Comparison of ENCODE assay signal across 2 cellular contexts in the genomic region with DNA sequence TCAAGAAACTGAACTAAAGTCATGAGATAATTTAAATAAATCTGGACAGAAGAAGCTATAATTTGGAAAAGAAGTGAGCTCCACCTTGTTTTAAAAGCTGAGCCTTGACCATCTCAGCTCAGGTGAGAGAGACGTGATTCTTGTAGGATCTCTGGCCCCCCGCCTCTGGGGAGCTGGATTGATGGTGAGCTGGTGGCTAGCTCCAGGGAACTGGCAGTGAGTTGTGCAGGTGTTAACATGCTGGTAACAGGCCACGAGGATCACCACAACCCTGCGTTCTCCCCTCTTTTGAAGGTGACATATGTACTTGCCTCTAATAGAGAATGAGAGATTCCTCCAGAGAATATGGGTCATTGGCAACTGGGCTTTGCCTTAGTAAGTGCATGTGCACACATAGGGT.
TF ChIP-seq lines count a peak whose summit lies in the region.

No MANE protein-coding gene starts in this region.

TF ChIP-seq in H1, 55 proteins besides CTCF, POLR2A, EP300 and RAD21 (continued from another document):
- TF ChIP-seq TAF7 (optimal IDR thresholded peaks at IDR 0.05; ENCODE audit: borderline replicate concordance, low read depth, low read length) = no peak
- no peak for TF ChIP-seq CTBP2 (IDR thresholded peaks at IDR 0.05; ENCODE audit: borderline replicate concordance, insufficient read depth, insufficient read length, low read length)
- TF ChIP-seq, protein P1, sequence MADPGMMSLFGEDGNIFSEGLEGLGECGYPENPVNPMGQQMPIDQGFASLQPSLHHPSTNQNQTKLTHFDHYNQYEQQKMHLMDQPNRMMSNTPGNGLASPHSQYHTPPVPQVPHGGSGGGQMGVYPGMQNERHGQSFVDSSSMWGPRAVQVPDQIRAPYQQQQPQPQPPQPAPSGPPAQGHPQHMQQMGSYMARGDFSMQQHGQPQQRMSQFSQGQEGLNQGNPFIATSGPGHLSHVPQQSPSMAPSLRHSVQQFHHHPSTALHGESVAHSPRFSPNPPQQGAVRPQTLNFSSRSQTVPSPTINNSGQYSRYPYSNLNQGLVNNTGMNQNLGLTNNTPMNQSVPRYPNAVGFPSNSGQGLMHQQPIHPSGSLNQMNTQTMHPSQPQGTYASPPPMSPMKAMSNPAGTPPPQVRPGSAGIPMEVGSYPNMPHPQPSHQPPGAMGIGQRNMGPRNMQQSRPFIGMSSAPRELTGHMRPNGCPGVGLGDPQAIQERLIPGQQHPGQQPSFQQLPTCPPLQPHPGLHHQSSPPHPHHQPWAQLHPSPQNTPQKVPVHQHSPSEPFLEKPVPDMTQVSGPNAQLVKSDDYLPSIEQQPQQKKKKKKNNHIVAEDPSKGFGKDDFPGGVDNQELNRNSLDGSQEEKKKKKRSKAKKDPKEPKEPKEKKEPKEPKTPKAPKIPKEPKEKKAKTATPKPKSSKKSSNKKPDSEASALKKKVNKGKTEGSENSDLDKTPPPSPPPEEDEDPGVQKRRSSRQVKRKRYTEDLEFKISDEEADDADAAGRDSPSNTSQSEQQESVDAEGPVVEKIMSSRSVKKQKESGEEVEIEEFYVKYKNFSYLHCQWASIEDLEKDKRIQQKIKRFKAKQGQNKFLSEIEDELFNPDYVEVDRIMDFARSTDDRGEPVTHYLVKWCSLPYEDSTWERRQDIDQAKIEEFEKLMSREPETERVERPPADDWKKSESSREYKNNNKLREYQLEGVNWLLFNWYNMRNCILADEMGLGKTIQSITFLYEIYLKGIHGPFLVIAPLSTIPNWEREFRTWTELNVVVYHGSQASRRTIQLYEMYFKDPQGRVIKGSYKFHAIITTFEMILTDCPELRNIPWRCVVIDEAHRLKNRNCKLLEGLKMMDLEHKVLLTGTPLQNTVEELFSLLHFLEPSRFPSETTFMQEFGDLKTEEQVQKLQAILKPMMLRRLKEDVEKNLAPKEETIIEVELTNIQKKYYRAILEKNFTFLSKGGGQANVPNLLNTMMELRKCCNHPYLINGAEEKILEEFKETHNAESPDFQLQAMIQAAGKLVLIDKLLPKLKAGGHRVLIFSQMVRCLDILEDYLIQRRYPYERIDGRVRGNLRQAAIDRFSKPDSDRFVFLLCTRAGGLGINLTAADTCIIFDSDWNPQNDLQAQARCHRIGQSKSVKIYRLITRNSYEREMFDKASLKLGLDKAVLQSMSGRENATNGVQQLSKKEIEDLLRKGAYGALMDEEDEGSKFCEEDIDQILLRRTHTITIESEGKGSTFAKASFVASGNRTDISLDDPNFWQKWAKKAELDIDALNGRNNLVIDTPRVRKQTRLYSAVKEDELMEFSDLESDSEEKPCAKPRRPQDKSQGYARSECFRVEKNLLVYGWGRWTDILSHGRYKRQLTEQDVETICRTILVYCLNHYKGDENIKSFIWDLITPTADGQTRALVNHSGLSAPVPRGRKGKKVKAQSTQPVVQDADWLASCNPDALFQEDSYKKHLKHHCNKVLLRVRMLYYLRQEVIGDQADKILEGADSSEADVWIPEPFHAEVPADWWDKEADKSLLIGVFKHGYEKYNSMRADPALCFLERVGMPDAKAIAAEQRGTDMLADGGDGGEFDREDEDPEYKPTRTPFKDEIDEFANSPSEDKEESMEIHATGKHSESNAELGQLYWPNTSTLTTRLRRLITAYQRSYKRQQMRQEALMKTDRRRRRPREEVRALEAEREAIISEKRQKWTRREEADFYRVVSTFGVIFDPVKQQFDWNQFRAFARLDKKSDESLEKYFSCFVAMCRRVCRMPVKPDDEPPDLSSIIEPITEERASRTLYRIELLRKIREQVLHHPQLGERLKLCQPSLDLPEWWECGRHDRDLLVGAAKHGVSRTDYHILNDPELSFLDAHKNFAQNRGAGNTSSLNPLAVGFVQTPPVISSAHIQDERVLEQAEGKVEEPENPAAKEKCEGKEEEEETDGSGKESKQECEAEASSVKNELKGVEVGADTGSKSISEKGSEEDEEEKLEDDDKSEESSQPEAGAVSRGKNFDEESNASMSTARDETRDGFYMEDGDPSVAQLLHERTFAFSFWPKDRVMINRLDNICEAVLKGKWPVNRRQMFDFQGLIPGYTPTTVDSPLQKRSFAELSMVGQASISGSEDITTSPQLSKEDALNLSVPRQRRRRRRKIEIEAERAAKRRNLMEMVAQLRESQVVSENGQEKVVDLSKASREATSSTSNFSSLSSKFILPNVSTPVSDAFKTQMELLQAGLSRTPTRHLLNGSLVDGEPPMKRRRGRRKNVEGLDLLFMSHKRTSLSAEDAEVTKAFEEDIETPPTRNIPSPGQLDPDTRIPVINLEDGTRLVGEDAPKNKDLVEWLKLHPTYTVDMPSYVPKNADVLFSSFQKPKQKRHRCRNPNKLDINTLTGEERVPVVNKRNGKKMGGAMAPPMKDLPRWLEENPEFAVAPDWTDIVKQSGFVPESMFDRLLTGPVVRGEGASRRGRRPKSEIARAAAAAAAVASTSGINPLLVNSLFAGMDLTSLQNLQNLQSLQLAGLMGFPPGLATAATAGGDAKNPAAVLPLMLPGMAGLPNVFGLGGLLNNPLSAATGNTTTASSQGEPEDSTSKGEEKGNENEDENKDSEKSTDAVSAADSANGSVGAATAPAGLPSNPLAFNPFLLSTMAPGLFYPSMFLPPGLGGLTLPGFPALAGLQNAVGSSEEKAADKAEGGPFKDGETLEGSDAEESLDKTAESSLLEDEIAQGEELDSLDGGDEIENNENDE (IDR thresholded peaks at IDR 0.05; ENCODE audit: insufficient replicate concordance, low read length) = no peak
- TF ChIP-seq PHF8 (conservative IDR thresholded peaks at IDR 0.05; ENCODE audit: low read depth, low read length) = no peak
- TF ChIP-seq FOSL1 (IDR thresholded peaks at IDR 0.05; ENCODE audit: insufficient read depth, low read depth, low read length) = no peak
- no peak for TF ChIP-seq SP4 (IDR thresholded peaks at IDR 0.05; ENCODE audit: low read length)
- TF ChIP-seq SUZ12 (IDR thresholded peaks at IDR 0.05; ENCODE audit: low read length) = no peak
- TF ChIP-seq TEAD4 (IDR thresholded peaks at IDR 0.05; ENCODE audit: low read depth, low read length) = no peak
- no peak for TF ChIP-seq RXRA (IDR thresholded peaks at IDR 0.05; ENCODE audit: insufficient read depth, low read depth, low read length)
- no peak for TF ChIP-seq SAP30 (IDR thresholded peaks at IDR 0.05; ENCODE audit: insufficient read depth, insufficient replicate concordance, low read length)
- no peak for TF ChIP-seq CHD1 (IDR thresholded peaks at IDR 0.05; ENCODE audit: low read depth, low read length)
- TF ChIP-seq CHD2 (IDR thresholded peaks at IDR 0.05; ENCODE audit: low read length) = no peak
- TF ChIP-seq NRF1 (IDR thresholded peaks at IDR 0.05; ENCODE audit: low read depth, low read length) = no peak
- no peak for TF ChIP-seq YY1 (IDR thresholded peaks at IDR 0.05; ENCODE audit: low read depth, low read length)

TF ChIP-seq in WTC11, 78 proteins besides CTCF, POLR2A, EP300 and RAD21 (continued from another document):
- no peak for TF ChIP-seq FOXP4 (CRISPR knock-in tag; IDR thresholded peaks at IDR 0.05)
- TF ChIP-seq, protein P2, sequence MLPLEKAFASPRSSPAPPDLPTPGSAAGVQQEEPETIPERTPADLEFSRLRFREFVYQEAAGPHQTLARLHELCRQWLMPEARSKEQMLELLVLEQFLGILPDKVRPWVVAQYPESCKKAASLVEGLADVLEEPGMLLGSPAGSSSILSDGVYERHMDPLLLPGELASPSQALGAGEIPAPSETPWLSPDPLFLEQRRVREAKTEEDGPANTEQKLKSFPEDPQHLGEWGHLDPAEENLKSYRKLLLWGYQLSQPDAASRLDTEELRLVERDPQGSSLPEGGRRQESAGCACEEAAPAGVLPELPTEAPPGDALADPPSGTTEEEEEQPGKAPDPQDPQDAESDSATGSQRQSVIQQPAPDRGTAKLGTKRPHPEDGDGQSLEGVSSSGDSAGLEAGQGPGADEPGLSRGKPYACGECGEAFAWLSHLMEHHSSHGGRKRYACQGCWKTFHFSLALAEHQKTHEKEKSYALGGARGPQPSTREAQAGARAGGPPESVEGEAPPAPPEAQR (CRISPR knock-in tag; IDR thresholded peaks at IDR 0.05) = no peak
- TF ChIP-seq, protein P3, sequence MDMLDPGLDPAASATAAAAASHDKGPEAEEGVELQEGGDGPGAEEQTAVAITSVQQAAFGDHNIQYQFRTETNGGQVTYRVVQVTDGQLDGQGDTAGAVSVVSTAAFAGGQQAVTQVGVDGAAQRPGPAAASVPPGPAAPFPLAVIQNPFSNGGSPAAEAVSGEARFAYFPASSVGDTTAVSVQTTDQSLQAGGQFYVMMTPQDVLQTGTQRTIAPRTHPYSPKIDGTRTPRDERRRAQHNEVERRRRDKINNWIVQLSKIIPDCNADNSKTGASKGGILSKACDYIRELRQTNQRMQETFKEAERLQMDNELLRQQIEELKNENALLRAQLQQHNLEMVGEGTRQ (CRISPR knock-in tag; IDR thresholded peaks at IDR 0.05) = no peak
- no peak for TF ChIP-seq TCF7 (CRISPR knock-in tag; IDR thresholded peaks at IDR 0.05; ENCODE audit: low read depth)
- TF ChIP-seq, protein P4, sequence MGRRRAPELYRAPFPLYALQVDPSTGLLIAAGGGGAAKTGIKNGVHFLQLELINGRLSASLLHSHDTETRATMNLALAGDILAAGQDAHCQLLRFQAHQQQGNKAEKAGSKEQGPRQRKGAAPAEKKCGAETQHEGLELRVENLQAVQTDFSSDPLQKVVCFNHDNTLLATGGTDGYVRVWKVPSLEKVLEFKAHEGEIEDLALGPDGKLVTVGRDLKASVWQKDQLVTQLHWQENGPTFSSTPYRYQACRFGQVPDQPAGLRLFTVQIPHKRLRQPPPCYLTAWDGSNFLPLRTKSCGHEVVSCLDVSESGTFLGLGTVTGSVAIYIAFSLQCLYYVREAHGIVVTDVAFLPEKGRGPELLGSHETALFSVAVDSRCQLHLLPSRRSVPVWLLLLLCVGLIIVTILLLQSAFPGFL (CRISPR knock-in tag; IDR thresholded peaks at IDR 0.05; ENCODE audit: borderline replicate concordance) = no peak
- no peak for TF ChIP-seq NFE2L1 (CRISPR knock-in tag; IDR thresholded peaks at IDR 0.05)
- TF ChIP-seq, protein P5, sequence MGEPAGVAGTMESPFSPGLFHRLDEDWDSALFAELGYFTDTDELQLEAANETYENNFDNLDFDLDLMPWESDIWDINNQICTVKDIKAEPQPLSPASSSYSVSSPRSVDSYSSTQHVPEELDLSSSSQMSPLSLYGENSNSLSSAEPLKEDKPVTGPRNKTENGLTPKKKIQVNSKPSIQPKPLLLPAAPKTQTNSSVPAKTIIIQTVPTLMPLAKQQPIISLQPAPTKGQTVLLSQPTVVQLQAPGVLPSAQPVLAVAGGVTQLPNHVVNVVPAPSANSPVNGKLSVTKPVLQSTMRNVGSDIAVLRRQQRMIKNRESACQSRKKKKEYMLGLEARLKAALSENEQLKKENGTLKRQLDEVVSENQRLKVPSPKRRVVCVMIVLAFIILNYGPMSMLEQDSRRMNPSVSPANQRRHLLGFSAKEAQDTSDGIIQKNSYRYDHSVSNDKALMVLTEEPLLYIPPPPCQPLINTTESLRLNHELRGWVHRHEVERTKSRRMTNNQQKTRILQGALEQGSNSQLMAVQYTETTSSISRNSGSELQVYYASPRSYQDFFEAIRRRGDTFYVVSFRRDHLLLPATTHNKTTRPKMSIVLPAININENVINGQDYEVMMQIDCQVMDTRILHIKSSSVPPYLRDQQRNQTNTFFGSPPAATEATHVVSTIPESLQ (CRISPR knock-in tag; IDR thresholded peaks at IDR 0.05) = no peak
- TF ChIP-seq USF1 (CRISPR knock-in tag; IDR thresholded peaks at IDR 0.05) = no peak
- TF ChIP-seq AR (CRISPR knock-in tag; IDR thresholded peaks at IDR 0.05) = no peak
- no peak for TF ChIP-seq KAT7 (CRISPR knock-in tag; IDR thresholded peaks at IDR 0.05; ENCODE audit: borderline replicate concordance)
- TF ChIP-seq JAZF1 (CRISPR knock-in tag; IDR thresholded peaks at IDR 0.05) = no peak
- TF ChIP-seq ZNF138 (CRISPR knock-in tag; conservative IDR thresholded peaks at IDR 0.05) = no peak
- TF ChIP-seq TEAD1 (CRISPR knock-in tag; IDR thresholded peaks at IDR 0.05) = no peak
- TF ChIP-seq NR3C1 (CRISPR knock-in tag; conservative IDR thresholded peaks at IDR 0.05; ENCODE audit: low read depth) = no peak
- no peak for TF ChIP-seq ELF4 (CRISPR knock-in tag; IDR thresholded peaks at IDR 0.05; ENCODE audit: low read depth)
